ENCODE assay signal across 8 cellular contexts in genomic region chr16:425082-425718, GRCh38. TPM values are rescaled to one million over a fixed set of nuclear protein-coding genes. Genes with fewer than 3 reads are reported as not detected.
DNase-seq lines count a peak whose midpoint lies in the region; ATAC-seq and TF ChIP-seq lines count a peak whose summit lies in the region.

Gene RAB11FIP3 (plus strand): TSS chr16:425649. CDS start chr16:426007, 358 bp downstream.

- CTCF ChIA-PET in SK-N-SH (lab: Yijun Ruan, JAX) = interaction anchor here (0.7 to 3.1 kb wide), 6 partner anchors 13 to 70 kb away, joined by 3 to 7 read pairs (median 4); partner anchors contain the start of gene DECR2

- H3K9ac ChIP-seq in SK-N-SH = peak within 1 kb of the TSS; percentile 68

- H3F3A ChIP-seq in SK-N-SH (replicated peaks; ENCODE audit: insufficient read depth) = peaks cover 20% of the 10 kb centered on the region

- no peaks in the 10 kb centered on the region for H3K9me3 Mint-ChIP-seq in osteocyte (ENCODE audit: unreplicated experiment)

- DNase-seq in G401 (ENCODE audit: low spot score) (peak; percentile 89), H4 (ENCODE audit: low spot score) (peak; percentile 39), MG63 (peak; percentile 89), SK-N-SH (peak; percentile 97), glomerular endothelial cell (ENCODE audit: extremely low read depth, low read depth, low spot score) (no peak), osteocyte (ENCODE audit: extremely low spot score, unreplicated experiment) (peak; percentile 92), thoracic aorta (ENCODE audit: low spot score) (peak; percentile 25)
- peak; percentile 87 for DNase-seq in activated naive CD4-positive, alpha-beta T cell treated with anti-CD3 and anti-CD28 coated beads, Interleukin-2, amount 50 U/mL, for 16 hours

- H3K9me3 ChIP-seq in MG63 (no peaks in the 10 kb centered on the region), SK-N-SH (no peaks in the 10 kb centered on the region), thoracic aorta (no peaks in the 10 kb centered on the region)

- H3K4me2 ChIP-seq in SK-N-SH = peak within 1 kb of the TSS; percentile 98

- H3K4me1 ChIP-seq in SK-N-SH (ENCODE audit: control insufficient read depth in 1 of 2, insufficient read depth in 2 of 2, low read depth in 1 of 2, low read length in 1 of 2) (peaks cover 18 to 20% of the 10 kb centered on the region in 2 experiments), thoracic aorta (ENCODE audit: control insufficient read depth in 1 of 2, low read depth in 2 of 2) (peaks cover 14 to 43% of the 10 kb centered on the region in 2 donors)

- peak; percentile 37 for TF ChIP-seq CTCF in SK-N-SH (IDR thresholded peaks at IDR 0.05)
- TF ChIP-seq CTCF in osteocyte (IDR thresholded peaks at IDR 0.05) = no peak
- TF ChIP-seq CTCF in thoracic aorta (IDR thresholded peaks at IDR 0.05) = no peak

- peaks cover 7% of the 10 kb centered on the region for H3K36me3 Mint-ChIP-seq in osteocyte (ENCODE audit: unreplicated experiment)

- H3K4me3 ChIP-seq in MG63 (peak within 1 kb of the TSS; percentile 71), SK-N-SH (ENCODE audit: low read depth in 2 of 2, low read length in 1 of 2) (peak within 1 kb of the TSS; percentile 70 to 81), thoracic aorta (peak within 1 kb of the TSS; percentile 86)

- POLR2A ChIA-PET in SK-N-SH (lab: Yijun Ruan, JAX) = interaction anchor here (0.8 to 0.9 kb wide), 2 partner anchors 102 to 141 kb away, joined by 3 to 4 read pairs; partner anchors contain the start of gene NHLRC4

- TF ChIP-seq EP300 in SK-N-SH (IDR thresholded peaks at IDR 0.05; ENCODE audit: borderline replicate concordance in 1 of 2, low read depth in 1 of 2, low read length in 1 of 2) = no peak; a peak in 1 of 4 replicates

- H3K79me2 ChIP-seq in SK-N-SH (ENCODE audit: insufficient read depth) = peaks cover 40% of the 10 kb centered on the region

- peak within 1 kb of the TSS; percentile 78 to 92 for H3K27ac ChIP-seq in SK-N-SH (ENCODE audit: low read depth in 2 of 2, low read length in 1 of 2)
- H3K27ac ChIP-seq in thoracic aorta = peak within 1 kb of the TSS; percentile 96

- H3K4me3 Mint-ChIP-seq in osteocyte (ENCODE audit: unreplicated experiment) = peak within 1 kb of the TSS; percentile 80

- in situ Hi-C loops in G401 (cut with HindIII; ENCODE audit: low sequenced_read_pairs) = no loop called here

- no peaks in the 10 kb centered on the region for H3K9me2 ChIP-seq in SK-N-SH

- WGBS in SK-N-SH (ENCODE audit: low lambda C conversion rate) = 4% methylated on average over 28 of the region's 77 CpGs

- H4K20me1 ChIP-seq in SK-N-SH (ENCODE audit: insufficient read depth) = peaks cover 35% of the 10 kb centered on the region

- peaks cover 11% of the 10 kb centered on the region for H3K36me3 ChIP-seq in MG63
- H3K36me3 ChIP-seq in SK-N-SH (replicated peaks in 1 of 2; ENCODE audit: control insufficient read depth in 1 of 2, insufficient read depth in 2 of 2, low read length in 1 of 2) = peaks cover 0 to 6% of the 10 kb centered on the region in 2 experiments
- H3K36me3 ChIP-seq in thoracic aorta = no peaks in the 10 kb centered on the region

- no peaks in the 10 kb centered on the region for H3K27me3 ChIP-seq in MG63
- no peaks in the 10 kb centered on the region for H3K27me3 ChIP-seq in SK-N-SH (ENCODE audit: insufficient read depth)
- H3K27me3 ChIP-seq in thoracic aorta (replicated peaks; ENCODE audit: insufficient read depth) = no peaks in the 10 kb centered on the region

- H3K4me1 Mint-ChIP-seq in osteocyte (ENCODE audit: unreplicated experiment) = peaks cover 44% of the 10 kb centered on the region

- peak; percentile 65 for ATAC-seq in thoracic aorta (ENCODE audit: insufficient number of reproducible peaks, low FRiP score, low read depth)

- H2AFZ ChIP-seq in SK-N-SH (ENCODE audit: low read depth) = peak within 1 kb of the TSS; percentile 63

- 0 out of 2 replicates have a peak, but pooled peaks have one; percentile 15 for TF ChIP-seq RAD21 in SK-N-SH (IDR thresholded peaks at IDR 0.05; ENCODE audit: low read length)

- H3K27ac Mint-ChIP-seq in osteocyte (ENCODE audit: unreplicated experiment) = peak within 1 kb of the TSS; percentile 93

- no peaks in the 10 kb centered on the region for H3K27me3 Mint-ChIP-seq in osteocyte (ENCODE audit: unreplicated experiment)

TF ChIP-seq in SK-N-SH, 30 proteins besides CTCF, POLR2A, EP300 and RAD21:
- TF ChIP-seq RCOR1 (IDR thresholded peaks at IDR 0.05; ENCODE audit: low read length) (no peak), MAX (IDR thresholded peaks at IDR 0.05; ENCODE audit: low read depth) (peak; percentile 45), FOXJ3 (CRISPR knock-in tag; IDR thresholded peaks at IDR 0.05) (no peak), SIN3A (IDR thresholded peaks at IDR 0.05; ENCODE audit: borderline replicate concordance, low read depth, low read length) (peak; percentile 53; the same call in 1 of the 2 replicates), GABPA (IDR thresholded peaks at IDR 0.05; ENCODE audit: low read depth) (no peak), MXI1 (IDR thresholded peaks at IDR 0.05; ENCODE audit: low read depth, low read length) (peak; percentile 75), USF1 (IDR thresholded peaks at IDR 0.05; ENCODE audit: borderline replicate concordance, low read depth) (no peak), REST (IDR thresholded peaks at IDR 0.05; ENCODE audit: low read depth, low read length) (no peak), TAF1 (IDR thresholded peaks at IDR 0.05; ENCODE audit: borderline replicate concordance, low read depth, low read length) (peak; percentile 92), POLR2AphosphoS5 (IDR thresholded peaks at IDR 0.05; ENCODE audit: low read depth, low read length) (peak; percentile 80; the same call in 1 of the 2 replicates)

RNA-seq across cellular contexts. Expression of gene RAB11FIP3, which starts in this region (rescaled TPM):
- 33.8 and 39.3 TPM in 2 replicates for total RNA-seq in G401 (2014; rRNA removed; shearing (Covaris generic))
- 5.4 and 11.5 TPM in 2 replicates for total RNA-seq in H4 (2014; rRNA removed; shearing (Covaris generic))
- total RNA-seq in MG63 (2014; rRNA removed; shearing (Covaris generic); ENCODE audit: low replicate concordance) = 33.1 and 42.8 TPM in 2 replicates
- polyA plus RNA-seq in SK-N-SH (2012; rRNA removed) = 20.5 and 24.8 TPM in 2 replicates
- polyA plus RNA-seq in SK-N-SH (2012; cell fraction: cytosol; rRNA removed) = 14.0 and 21.2 TPM in 2 replicates
- 60.8 and 64.8 TPM in 2 replicates for polyA plus RNA-seq in SK-N-SH (2012; cell fraction: nucleus; rRNA removed)
- total RNA-seq in glomerular endothelial cell = 41.2 and 53.8 TPM in 2 replicates
- total RNA-seq in osteocyte = 60.2 and 65.2 TPM in 2 replicates
- total RNA-seq in thoracic aorta = 10 to 100 TPM; 70.1 to 71.1 TPM
